Comparison of ENCODE assay signal across 20 cellular contexts in genomic region chr6:16248271-16248670, GRCh38. TPM values are rescaled to one million over a fixed set of nuclear protein-coding genes. Genes with fewer than 3 reads are reported as not detected.
"Had no signal": no experiment of that assay in that cellular context is flagged by ENCODE, and none has a peak within 500 bp of the region (broad histone marks: within the 10 kb centered on the region; RNA-seq: fewer than 3 reads in every experiment).

No MANE protein-coding gene starts in this region.

- DNase-seq: KBM-7, MV-4-11, NCI-H1048, NCI-H1105, NCI-H1417, NCI-H1436 treated with DMSO at 0.1 percent for 48 hours, NCI-H1694, NCI-H187 treated with DMSO at 0.1 percent for 48 hours, NCI-H2029 treated with DMSO at 0.1 percent for 48 hours, NCI-H2171 treated with DMSO at 0.1 percent for 48 hours, NCI-H345, NCI-H446 treated with DMSO at 0.1 percent for 48 hours, NCI-H510A treated with DMSO at 0.1 percent for 48 hours, NCI-H526, PC-3, SHP77 had no signal

- ATAC-seq: Panc1, PC-3 had no signal

- H3K27ac ChIP-seq: HL-60, RWPE1 had no signal

RNA-seq across cellular contexts. Expression of gene GMPR, which starts 9.9 kb away (rescaled TPM):
- total RNA-seq: OCI-LY7 had no signal
